Comparison of ENCODE assay signal across 10 cellular contexts in the genomic region with DNA sequence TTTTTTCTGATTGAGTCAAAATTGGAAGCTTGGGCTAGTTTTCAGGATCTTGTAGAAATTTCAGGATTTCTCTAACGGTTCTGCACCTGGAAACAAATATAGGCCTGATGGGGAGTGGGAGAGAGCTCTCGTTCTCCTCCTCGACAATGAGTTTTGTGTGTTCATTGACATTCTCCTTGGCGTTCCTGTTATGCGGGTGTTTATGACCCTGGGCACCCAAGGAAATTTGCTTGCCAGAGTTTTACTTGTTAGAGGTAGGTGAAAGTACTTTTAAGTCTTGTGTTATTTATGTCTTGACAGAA. TPM values are rescaled to one million over a fixed set of nuclear protein-coding genes. Genes with fewer than 3 reads are reported as not detected.
A peak's percentile ranks its signal among the peaks of the same experiment; 100 is the strongest.
DNase-seq lines count a peak whose midpoint lies in the region; TF ChIP-seq lines count a peak whose summit lies in the region.
"Had no signal": no experiment of that assay in that cellular context is flagged by ENCODE, and none has a peak within 500 bp of the region (broad histone marks: within the 10 kb centered on the region; RNA-seq: fewer than 3 reads in every experiment).

No MANE protein-coding gene starts in this region.

- TF ChIP-seq POLR2A in testis (IDR thresholded peaks at IDR 0.05), result no peak

- H3K4me1 Mint-ChIP-seq in activated CD4-positive, alpha-beta T cell treated with anti-CD3 and anti-CD28 coated beads, Interleukin-2, amount 10 ng/mL, durations not matched to agents 24 days and 14 days, result peaks cover 59% of the 10 kb centered on the region

- TF ChIP-seq CTCF in liver (IDR thresholded peaks at IDR 0.05; ENCODE audit: low read depth, low read length, missing input control), result no peak
- TF ChIP-seq CTCF in testis (IDR thresholded peaks at IDR 0.05), result no peak

- H3K9me3 ChIP-seq in adipocyte (ENCODE audit: control insufficient read depth, low read length) (no peaks in the 10 kb centered on the region), liver (ENCODE audit: control insufficient read depth in 4 of 4, low read length in 3 of 4) (no peaks in the 10 kb centered on the region), testis (no peaks in the 10 kb centered on the region)

- H3K4me1 ChIP-seq in adipocyte (ENCODE audit: control insufficient read depth, insufficient read depth, low read length), result peaks cover 57% of the 10 kb centered on the region
- H3K4me1 ChIP-seq in liver (ENCODE audit: control insufficient read depth in 4 of 4, insufficient read depth in 4 of 4, low read length in 3 of 4), result peaks cover 7 to 37% (median 26%) of the 10 kb centered on the region in 4 donors
- peaks cover 26% of the 10 kb centered on the region for H3K4me1 ChIP-seq in testis

- intact Hi-C loops in activated CD4-positive, alpha-beta T cell treated with anti-CD3 and anti-CD28 coated beads, Interleukin-2, amount 10 ng/mL, durations not matched to agents 24 days and 14 days (cut with micrococcal nuclease), result no loop called here
- intact Hi-C loops in testis (cut with DNase I; ENCODE audit: low total_unique reads), result no loop called here

- H3K9ac ChIP-seq in adipocyte (ENCODE audit: low read length), result peak overlapping the region; percentile 90
- H3K9ac ChIP-seq in liver (ENCODE audit: low read depth in 1 of 2, low read length in 2 of 2), result peak overlapping the region in 1 of 2 donors; percentile 50

- H3K9me3 Mint-ChIP-seq in activated CD4-positive, alpha-beta T cell treated with anti-CD3 and anti-CD28 coated beads, Interleukin-2, amount 10 ng/mL, durations not matched to agents 24 days and 14 days, result no peaks in the 10 kb centered on the region

- peak overlapping the region; percentile 94 for H3K4me3 ChIP-seq in adipocyte (ENCODE audit: low read length)
- H3K4me3 ChIP-seq in liver (ENCODE audit: low read depth in 1 of 3, low read length in 3 of 3), result peak overlapping the region; percentile 71 to 98 (median 92)
- peak overlapping the region; percentile 76 to 90 for H3K4me3 ChIP-seq in testis

- no peak for TF ChIP-seq RAD21 in liver (IDR thresholded peaks at IDR 0.05)

- peaks cover 27% of the 10 kb centered on the region for H3K36me3 Mint-ChIP-seq in activated CD4-positive, alpha-beta T cell treated with anti-CD3 and anti-CD28 coated beads, Interleukin-2, amount 10 ng/mL, durations not matched to agents 24 days and 14 days (ENCODE audit: low read depth)

- H3K27ac ChIP-seq in liver (ENCODE audit: low read depth in 1 of 2, low read length in 2 of 2) (peak overlapping the region in 1 of 2 donors; percentile 92), testis (peak overlapping the region in 1 of 2 donors; percentile 98)
- H3K27ac ChIP-seq: C4-2B had no signal

- 14% methylated on average over 5 of the region's 5 CpGs for WGBS in liver
- 1 to 11% methylated on average over 5 of the region's 5 CpGs for whole genome bisulfite sequencing in testis, 2 donors

- no peaks in the 10 kb centered on the region for H3K36me3 ChIP-seq in adipocyte (ENCODE audit: control insufficient read depth, insufficient read depth, low read length, severe bottlenecking)
- no peaks in the 10 kb centered on the region for H3K36me3 ChIP-seq in liver (ENCODE audit: control insufficient read depth in 4 of 4, insufficient read depth in 3 of 4, low read depth in 1 of 4, low read length in 3 of 4)
- no peaks in the 10 kb centered on the region for H3K36me3 ChIP-seq in testis (ENCODE audit: low read depth, missing control alignments)

- DNase-seq in activated CD4-positive, alpha-beta T cell treated with anti-CD3 and anti-CD28 coated beads, Interleukin-2, amount 10 ng/mL, durations not matched to agents 24 days and 14 days, result no peak
- DNase-seq in activated CD4-positive, alpha-beta T cell treated with anti-CD3 and anti-CD28 coated beads for 4 hours, result no peak
- no peak for DNase-seq in adipocyte (ENCODE audit: low read depth)
- DNase-seq in testis, result no peak
- no peak for DNase-seq in NCI-H526 (lab: John Stamatoyannopoulos, UW)
- no peak for DNase-seq in stimulated activated CD4-positive, alpha-beta T cell treated with anti-CD3 and anti-CD28 coated beads, Interleukin-12 subunit alpha, Interleukin-12 subunit beta, amount 100 ng/mL, for 4 hours
- no peak for DNase-seq in NCI-H345 (lab: John Stamatoyannopoulos, UW)
- DNase-seq: NCI-H1048 had no signal

- no peaks in the 10 kb centered on the region for H3K27me3 Mint-ChIP-seq in activated CD4-positive, alpha-beta T cell treated with anti-CD3 and anti-CD28 coated beads, Interleukin-2, amount 10 ng/mL, durations not matched to agents 24 days and 14 days

- peak overlapping the region; percentile 45 for H3K27ac Mint-ChIP-seq in activated CD4-positive, alpha-beta T cell treated with anti-CD3 and anti-CD28 coated beads, Interleukin-2, amount 10 ng/mL, durations not matched to agents 24 days and 14 days

- H3K27me3 ChIP-seq in adipocyte (replicated peaks; ENCODE audit: control insufficient read depth, insufficient read depth, low read length), result no peaks in the 10 kb centered on the region
- no peaks in the 10 kb centered on the region for H3K27me3 ChIP-seq in liver (ENCODE audit: control insufficient read depth in 4 of 4, insufficient read depth in 4 of 4, low read length in 3 of 4)
- no peaks in the 10 kb centered on the region for H3K27me3 ChIP-seq in testis

- H3K4me3 Mint-ChIP-seq in activated CD4-positive, alpha-beta T cell treated with anti-CD3 and anti-CD28 coated beads, Interleukin-2, amount 10 ng/mL, durations not matched to agents 24 days and 14 days, result peak overlapping the region; percentile 90

TF ChIP-seq in liver, 16 proteins besides CTCF, POLR2A, EP300 and RAD21:
- no peak for TF ChIP-seq RXRA (IDR thresholded peaks at IDR 0.05)
- TF ChIP-seq HNF4G (IDR thresholded peaks at IDR 0.05), result no peak
- no peak for TF ChIP-seq JUND (IDR thresholded peaks at IDR 0.05)
- no peak for TF ChIP-seq FOXA2 (IDR thresholded peaks at IDR 0.05)
- TF ChIP-seq EGR1 (IDR thresholded peaks at IDR 0.05; ENCODE audit: low read depth in 2 of 2), result no peak
- TF ChIP-seq NR2F2 (IDR thresholded peaks at IDR 0.05), result no peak
- TF ChIP-seq MAX (IDR thresholded peaks at IDR 0.05), result no peak
- no peak for TF ChIP-seq FOXA1 (IDR thresholded peaks at IDR 0.05)
- TF ChIP-seq GABPA (IDR thresholded peaks at IDR 0.05 in 1 of 2, conservative IDR thresholded peaks at IDR 0.05 in 1 of 2), result no peak
- no peak for TF ChIP-seq ZBTB33 (IDR thresholded peaks at IDR 0.05)

RNA-seq across cellular contexts. Expression of gene ASXL1, which starts 2.2 kb away (rescaled TPM):
- total RNA-seq in activated CD4-positive, alpha-beta T cell treated with anti-CD3 and anti-CD28 coated beads, Interleukin-2, amount 10 ng/mL, durations not matched to agents 24 days and 14 days, result 126 and 142 TPM in 2 replicates
- 10 to 100 TPM; 31.2 to 61.3 TPM for total RNA-seq in liver
- 10 to 100 TPM; 13.4 to 17.8 TPM for polyA plus RNA-seq in liver
- 100 to 1,000 TPM; 125 to 161 TPM for total RNA-seq in testis
- polyA plus RNA-seq in testis (ENCODE audit: insufficient read depth, low read depth, low replicate concordance), result 101 TPM
